ENCODE assay signal across 16 cellular contexts in the genomic region with DNA sequence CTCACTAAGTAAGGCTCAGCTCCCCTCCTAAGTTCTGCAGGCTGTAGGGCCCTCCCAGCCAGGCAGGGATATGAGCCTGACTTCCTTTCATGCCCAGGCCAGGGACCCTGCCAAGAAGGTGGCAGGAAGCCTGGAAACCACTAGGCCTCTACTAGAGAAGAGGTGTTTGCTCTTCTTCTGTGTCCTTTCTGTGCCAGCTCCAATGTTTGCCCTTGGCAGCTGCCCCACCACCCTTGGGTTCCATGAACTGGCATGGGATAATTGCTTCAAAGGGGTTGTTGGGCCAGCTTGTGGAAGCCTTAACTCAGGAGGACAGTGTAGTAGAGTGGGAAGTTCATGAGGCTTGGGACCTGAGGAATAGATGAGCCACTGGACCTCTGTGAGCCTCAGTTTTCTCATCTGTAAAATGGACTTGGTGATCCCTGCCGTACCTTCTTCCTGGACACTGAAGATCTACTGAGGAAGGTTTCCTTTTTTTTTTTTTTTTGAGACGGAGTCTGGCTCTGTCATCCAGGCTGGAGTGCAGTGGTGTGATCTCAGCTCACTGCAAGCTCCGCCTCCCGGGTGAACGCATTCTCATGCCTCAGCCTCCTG. TPM values are rescaled to one million over a fixed set of nuclear protein-coding genes. Genes with fewer than 3 reads are reported as not detected.
DNase-seq lines count a peak whose midpoint lies in the region; ATAC-seq and TF ChIP-seq lines count a peak whose summit lies in the region.
"Had no signal": no experiment of that assay in that cellular context is flagged by ENCODE, and none has a peak within 500 bp of the region (broad histone marks: within the 10 kb centered on the region; RNA-seq: fewer than 3 reads in every experiment).

No MANE protein-coding gene starts in this region.

- H4K20me1 ChIP-seq in mammary epithelial cell (ENCODE audit: insufficient read depth, low read length): no peaks in the 10 kb centered on the region

- H3K27me3 ChIP-seq in mammary epithelial cell (ENCODE audit: insufficient read depth, low read length) (no peaks in the 10 kb centered on the region), right lobe of liver (no peaks in the 10 kb centered on the region), upper lobe of left lung (no peaks in the 10 kb centered on the region)
- H3K27me3 ChIP-seq: ovary had no signal

- H3K36me3 Mint-ChIP-seq in MCF 10A (ENCODE audit: insufficient read depth, unreplicated experiment): peaks cover 6% of the 10 kb centered on the region
- peaks cover 7% of the 10 kb centered on the region for H3K36me3 Mint-ChIP-seq in activated T-helper 17 cell treated with anti-CD3 and anti-CD28 coated beads, Interleukin-2, amount 50 U/mL, for 72 hours (ENCODE audit: low read depth)

- no peak overlapping the region for H3K4me3 ChIP-seq in mammary epithelial cell (replicated peaks in 1 of 3; ENCODE audit: insufficient read depth in 1 of 3, low read depth in 2 of 3, low read length in 3 of 3)
- no peak overlapping the region for H3K4me3 ChIP-seq in right lobe of liver
- H3K4me3 ChIP-seq in upper lobe of left lung: no peak overlapping the region
- H3K4me3 ChIP-seq: ovary had no signal

- peaks cover 49% of the 10 kb centered on the region for H3K4me1 Mint-ChIP-seq in MCF 10A (ENCODE audit: insufficient read depth, unreplicated experiment)
- H3K4me1 Mint-ChIP-seq in activated T-helper 17 cell treated with anti-CD3 and anti-CD28 coated beads, Interleukin-2, amount 50 U/mL, for 72 hours: peaks cover 42% of the 10 kb centered on the region

- H3K9me3 ChIP-seq in mammary epithelial cell (replicated peaks; ENCODE audit: insufficient read depth, low read length) (no peaks in the 10 kb centered on the region), right lobe of liver (no peaks in the 10 kb centered on the region), upper lobe of left lung (no peaks in the 10 kb centered on the region)
- H3K9me3 ChIP-seq: ovary had no signal

- no peak for TF ChIP-seq EP300 in upper lobe of left lung (IDR thresholded peaks at IDR 0.05)

- TF ChIP-seq POLR2A in right lobe of liver (IDR thresholded peaks at IDR 0.05) (no peak), upper lobe of left lung (IDR thresholded peaks at IDR 0.05) (no peak)

- no peak for TF ChIP-seq CTCF in MCF 10A (IDR thresholded peaks at IDR 0.05; ENCODE audit: unreplicated experiment)
- TF ChIP-seq CTCF in mammary epithelial cell (conservative IDR thresholded peaks at IDR 0.05 in 1 of 2, IDR thresholded peaks at IDR 0.05 in 1 of 2; ENCODE audit: extremely low read depth in 1 of 2, insufficient read depth in 1 of 2, low read depth in 1 of 2, low read length in 2 of 2): no peak
- no peak for TF ChIP-seq CTCF in right lobe of liver (IDR thresholded peaks at IDR 0.05)
- TF ChIP-seq CTCF in upper lobe of left lung (IDR thresholded peaks at IDR 0.05): no peak

- intact Hi-C loops in MCF 10A (cut with micrococcal nuclease) (no loop called here), mammary epithelial cell (cut with micrococcal nuclease) (no loop called here), right lobe of liver (cut with DNase I) (no loop called here)

- no peaks in the 10 kb centered on the region for H3K9me3 Mint-ChIP-seq in MCF 10A (ENCODE audit: unreplicated experiment)
- H3K9me3 Mint-ChIP-seq in activated T-helper 17 cell treated with anti-CD3 and anti-CD28 coated beads, Interleukin-2, amount 50 U/mL, for 72 hours: no peaks in the 10 kb centered on the region
- H3K9me3 Mint-ChIP-seq: HFFc6; T-helper 1 cell treated with Interleukin-12 subunit alpha and Interleukin-12 subunit beta and Interleukin-4 antibody, amounts not matched to agents 30 μg/mL and 1 μg/mL, for 36 hours had no signal

- H3K27ac ChIP-seq in mammary epithelial cell (ENCODE audit: insufficient read depth, low read depth, low read length) (no peak overlapping the region), right lobe of liver (peak overlapping the region in 2 of 3 donors; percentile 45 to 72), upper lobe of left lung (peak overlapping the region in 3 of 4 donors; percentile 86 to 97 (median 95))
- H3K27ac ChIP-seq: ovary had no signal

- in situ Hi-C loops in mammary epithelial cell (cut with MboI; ENCODE audit: low sequenced_read_pairs in 2 of 2): no loop called here

- H3K79me2 ChIP-seq in mammary epithelial cell (ENCODE audit: insufficient read depth, low read length): peaks cover 86% of the 10 kb centered on the region

- H3K36me3 ChIP-seq in mammary epithelial cell (ENCODE audit: insufficient read depth, low read length): no peaks in the 10 kb centered on the region
- H3K36me3 ChIP-seq in right lobe of liver: no peaks in the 10 kb centered on the region
- peaks cover 0 to 10% (median 0%) of the 10 kb centered on the region in 4 donors for H3K36me3 ChIP-seq in upper lobe of left lung
- H3K36me3 ChIP-seq: ovary had no signal

- H3K4me3 Mint-ChIP-seq in MCF 10A (ENCODE audit: unreplicated experiment): no peak overlapping the region
- H3K4me3 Mint-ChIP-seq in activated T-helper 17 cell treated with anti-CD3 and anti-CD28 coated beads, Interleukin-2, amount 50 U/mL, for 72 hours: peak overlapping the region; percentile 65
- H3K4me3 Mint-ChIP-seq: HFFc6; T-helper 1 cell treated with Interleukin-12 subunit alpha and Interleukin-12 subunit beta and Interleukin-4 antibody, amounts not matched to agents 30 μg/mL and 1 μg/mL, for 36 hours had no signal

- BruUV-seq in MCF 10A (replicated peaks; lab: Mats Ljungman, UMichigan): no TSS peak
- BruUV-seq in mammary epithelial cell (replicated peaks; lab: Mats Ljungman, UMichigan): no TSS peak

- no peak overlapping the region for H3K4me2 ChIP-seq in mammary epithelial cell (ENCODE audit: insufficient read depth, low read depth, low read length)

- POLR2A ChIA-PET in MCF 10A (lab: Yijun Ruan, JAX): interaction anchor here (1.0 to 2.2 kb wide), 2 partner anchors 15 to 522 kb away, joined by 4 to 6 read pairs; no protein-coding TSS in a partner anchor

- DNase-seq in MCF 10A (ENCODE audit: unreplicated experiment) (no peak), mammary epithelial cell (no peak), right lobe of liver (peak; percentile 62 to 91 (median 89)), upper lobe of left lung (no peak), iPS-NIHi7 (ENCODE audit: extremely low spot score) (no peak), HuH-7.5 (ENCODE audit: low spot score) (no peak)
- DNase-seq in activated CD4-positive, alpha-beta T cell treated with anti-CD3 and anti-CD28 coated beads, Interleukin-2, amount 50 U/mL, for 4 hours: no peak
- DNase-seq: activated naive CD4-positive, alpha-beta T cell treated with anti-CD3 and anti-CD28 coated beads, Interleukin-2, amount 50 U/mL, for 16 hours; effector CD8-positive, alpha-beta T cell; HFFc6; hypothalamus; MV-4-11; ovary had no signal

- no peak for ATAC-seq in activated T-helper 17 cell treated with anti-CD3 and anti-CD28 coated beads, Interleukin-2, amount 50 U/mL, for 72 hours (replicated peaks)
- ATAC-seq in right lobe of liver: peak; percentile 8 to 55 (median 31)
- no peak for ATAC-seq in upper lobe of left lung (ENCODE audit: low FRiP score in 2 of 2)

- H3K4me1 ChIP-seq in mammary epithelial cell (ENCODE audit: insufficient read depth, low read length): peaks cover 55% of the 10 kb centered on the region
- peaks cover 3 to 72% (median 43%) of the 10 kb centered on the region in 4 donors for H3K4me1 ChIP-seq in right lobe of liver
- H3K4me1 ChIP-seq in upper lobe of left lung: peaks cover 73 to 91% (median 81%) of the 10 kb centered on the region in 4 donors

- WGBS in mammary epithelial cell (ENCODE audit: low coverage, missing lambda C conversion rate): 69% methylated on average over 5 of the region's 5 CpGs
- WGBS in right lobe of liver (ENCODE audit: insufficient coverage, low coverage, low lambda C conversion rate, missing lambda C conversion rate): 84% methylated on average over 3 of the region's 5 CpGs
- WGBS in upper lobe of left lung, 2 donors: 92 to 96% methylated on average over 5 of the region's 5 CpGs

- no peak overlapping the region for H2AFZ ChIP-seq in mammary epithelial cell (ENCODE audit: low read depth, low read length)

- no peaks in the 10 kb centered on the region for H3K27me3 Mint-ChIP-seq in MCF 10A (ENCODE audit: insufficient read depth, unreplicated experiment)
- no peaks in the 10 kb centered on the region for H3K27me3 Mint-ChIP-seq in activated T-helper 17 cell treated with anti-CD3 and anti-CD28 coated beads, Interleukin-2, amount 50 U/mL, for 72 hours

- CTCF ChIA-PET in MCF 10A (lab: Yijun Ruan, JAX) (interaction anchor here (0.9 to 2.4 kb wide), 2 partner anchors 162 to 368 kb away, joined by 3 to 8 read pairs; no protein-coding TSS in a partner anchor), mammary epithelial cell (lab: Charles Lee; ENCODE audit: low non-redundant PET) (no interaction called here)

- dilution Hi-C loops in mammary epithelial cell (cut with HindIII; ENCODE audit: low sequenced_read_pairs): no loop called here

- H3K27ac Mint-ChIP-seq in MCF 10A (ENCODE audit: low read depth, unreplicated experiment): peak overlapping the region; percentile 39
- H3K27ac Mint-ChIP-seq in activated T-helper 17 cell treated with anti-CD3 and anti-CD28 coated beads, Interleukin-2, amount 50 U/mL, for 72 hours: peak overlapping the region; percentile 88

- H3K9ac ChIP-seq in mammary epithelial cell (ENCODE audit: insufficient read depth, low read length): no peak overlapping the region

RNA-seq across cellular contexts. Expression of a gene that starts 3.9 kb away (rescaled TPM):
- 76.9 and 110 TPM in 2 replicates for total RNA-seq in MCF 10A (2022)
- total RNA-seq in mammary epithelial cell: 100 to 1,000 TPM in 1 of 2 donors, 10 to 100 TPM in 1; 57.2 to 125 TPM
- polyA plus RNA-seq in mammary epithelial cell: 42.0 TPM
- polyA minus RNA-seq in mammary epithelial cell: 64.4 TPM
- total RNA-seq in activated T-helper 17 cell treated with anti-CD3 and anti-CD28 coated beads, Interleukin-2, amount 50 U/mL, for 72 hours: 10 to 100 TPM in 1 of 2 donors, 1 to 10 TPM in 1; 8.2 to 15.0 TPM
- total RNA-seq in right lobe of liver: 10 to 100 TPM; 14.2 to 73.9 (median 27.2) TPM
- total RNA-seq in upper lobe of left lung: 10 to 100 TPM; 36.7 to 59.4 (median 45.7) TPM

RNA-seq across cellular contexts. Expression of a gene that starts 17.9 kb away (rescaled TPM):
- total RNA-seq in MCF 10A (2022): 19.7 and 35.1 TPM in 2 replicates
- 10 to 100 TPM in 1 of 2 donors, under 1 TPM in 1; 0.17 to 18.2 TPM for total RNA-seq in mammary epithelial cell
- 21.4 TPM for polyA plus RNA-seq in mammary epithelial cell
- polyA minus RNA-seq in mammary epithelial cell: 1.0 TPM
- total RNA-seq in activated T-helper 17 cell treated with anti-CD3 and anti-CD28 coated beads, Interleukin-2, amount 50 U/mL, for 72 hours: 10 to 100 TPM; 24.3 to 36.1 TPM
- total RNA-seq in right lobe of liver: 1 to 10 TPM in 1 of 6 experiments, under 1 TPM in 4, not detected in 1; 0.18 to 1.3 (median 0.56) TPM
- total RNA-seq in upper lobe of left lung: 1 to 10 TPM in 2 of 6 donors, under 1 TPM in 3, not detected in 1; 0.44 to 8.4 (median 0.86) TPM
- total RNA-seq: bronchial epithelial cell had no signal

Comparison
In these comparisons a context has a peak if more than half of its experiments do, and no peak if none do; other contexts are left out.
1. DNase-seq: peak in right lobe of liver (3 of 3); none in MCF 10A (single experiment), mammary epithelial cell (single experiment), upper lobe of left lung (0 of 2), iPS-NIHi7 (single experiment), activated CD4-positive, alpha-beta T cell treated with anti-CD3 and anti-CD28 coated beads, Interleukin-2, amount 50 U/mL, for 4 hours (0 of 2) and HuH-7.5 (single experiment).
2. ATAC-seq: peak in right lobe of liver (4 of 4); none in activated T-helper 17 cell treated with anti-CD3 and anti-CD28 coated beads, Interleukin-2, amount 50 U/mL, for 72 hours (single experiment) and upper lobe of left lung (0 of 2).